In the genomic region with DNA sequence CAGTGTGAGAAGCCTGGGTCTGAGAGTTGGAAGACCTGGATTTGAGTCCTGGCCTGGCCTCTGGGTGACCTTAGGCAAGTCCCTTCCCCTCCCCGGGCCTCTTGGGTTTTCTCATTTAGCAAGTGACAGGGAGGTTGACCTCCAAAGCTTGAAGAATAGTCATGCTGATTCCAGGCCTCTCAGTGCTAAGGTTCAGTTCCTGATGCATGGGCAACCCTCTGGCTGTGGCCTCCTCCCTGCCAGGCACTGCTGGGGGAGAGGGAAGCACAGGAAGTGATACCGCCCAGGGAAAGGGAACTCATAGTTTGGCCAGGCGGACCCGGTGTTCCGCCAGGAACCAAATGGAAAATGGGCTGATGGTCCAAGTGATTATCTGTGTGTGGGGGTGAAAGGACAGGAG, we compare ENCODE assay signal across 2 cellular contexts.
TF ChIP-seq lines count a peak whose summit lies in the region.

No MANE protein-coding gene starts in this region.

TF ChIP-seq in GM23338, 12 proteins besides CTCF, POLR2A, EP300 and RAD21 (continued from another document):
- TF ChIP-seq ZNF114 (CRISPR knock-in tag; IDR thresholded peaks at IDR 0.05) (no peak), ZNF331 (CRISPR knock-in tag; IDR thresholded peaks at IDR 0.05; ENCODE audit: low read depth) (no peak), NANOG (IDR thresholded peaks at IDR 0.05; ENCODE audit: borderline replicate concordance) (no peak), EZH2 (IDR thresholded peaks at IDR 0.05; ENCODE audit: low read depth, unreplicated experiment) (no peak), EZH2phosphoT487 (IDR thresholded peaks at IDR 0.05; ENCODE audit: unreplicated experiment) (no peak), POLR2AphosphoS5 (IDR thresholded peaks at IDR 0.05; ENCODE audit: low read depth) (no peak), CREB1 (CRISPR knock-in tag; IDR thresholded peaks at IDR 0.05; ENCODE audit: low read depth) (no peak)
- TF ChIP-seq, protein P1, sequence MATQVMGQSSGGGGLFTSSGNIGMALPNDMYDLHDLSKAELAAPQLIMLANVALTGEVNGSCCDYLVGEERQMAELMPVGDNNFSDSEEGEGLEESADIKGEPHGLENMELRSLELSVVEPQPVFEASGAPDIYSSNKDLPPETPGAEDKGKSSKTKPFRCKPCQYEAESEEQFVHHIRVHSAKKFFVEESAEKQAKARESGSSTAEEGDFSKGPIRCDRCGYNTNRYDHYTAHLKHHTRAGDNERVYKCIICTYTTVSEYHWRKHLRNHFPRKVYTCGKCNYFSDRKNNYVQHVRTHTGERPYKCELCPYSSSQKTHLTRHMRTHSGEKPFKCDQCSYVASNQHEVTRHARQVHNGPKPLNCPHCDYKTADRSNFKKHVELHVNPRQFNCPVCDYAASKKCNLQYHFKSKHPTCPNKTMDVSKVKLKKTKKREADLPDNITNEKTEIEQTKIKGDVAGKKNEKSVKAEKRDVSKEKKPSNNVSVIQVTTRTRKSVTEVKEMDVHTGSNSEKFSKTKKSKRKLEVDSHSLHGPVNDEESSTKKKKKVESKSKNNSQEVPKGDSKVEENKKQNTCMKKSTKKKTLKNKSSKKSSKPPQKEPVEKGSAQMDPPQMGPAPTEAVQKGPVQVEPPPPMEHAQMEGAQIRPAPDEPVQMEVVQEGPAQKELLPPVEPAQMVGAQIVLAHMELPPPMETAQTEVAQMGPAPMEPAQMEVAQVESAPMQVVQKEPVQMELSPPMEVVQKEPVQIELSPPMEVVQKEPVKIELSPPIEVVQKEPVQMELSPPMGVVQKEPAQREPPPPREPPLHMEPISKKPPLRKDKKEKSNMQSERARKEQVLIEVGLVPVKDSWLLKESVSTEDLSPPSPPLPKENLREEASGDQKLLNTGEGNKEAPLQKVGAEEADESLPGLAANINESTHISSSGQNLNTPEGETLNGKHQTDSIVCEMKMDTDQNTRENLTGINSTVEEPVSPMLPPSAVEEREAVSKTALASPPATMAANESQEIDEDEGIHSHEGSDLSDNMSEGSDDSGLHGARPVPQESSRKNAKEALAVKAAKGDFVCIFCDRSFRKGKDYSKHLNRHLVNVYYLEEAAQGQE (IDR thresholded peaks at IDR 0.05; ENCODE audit: unreplicated experiment) = no peak
- TF ChIP-seq, protein P2, sequence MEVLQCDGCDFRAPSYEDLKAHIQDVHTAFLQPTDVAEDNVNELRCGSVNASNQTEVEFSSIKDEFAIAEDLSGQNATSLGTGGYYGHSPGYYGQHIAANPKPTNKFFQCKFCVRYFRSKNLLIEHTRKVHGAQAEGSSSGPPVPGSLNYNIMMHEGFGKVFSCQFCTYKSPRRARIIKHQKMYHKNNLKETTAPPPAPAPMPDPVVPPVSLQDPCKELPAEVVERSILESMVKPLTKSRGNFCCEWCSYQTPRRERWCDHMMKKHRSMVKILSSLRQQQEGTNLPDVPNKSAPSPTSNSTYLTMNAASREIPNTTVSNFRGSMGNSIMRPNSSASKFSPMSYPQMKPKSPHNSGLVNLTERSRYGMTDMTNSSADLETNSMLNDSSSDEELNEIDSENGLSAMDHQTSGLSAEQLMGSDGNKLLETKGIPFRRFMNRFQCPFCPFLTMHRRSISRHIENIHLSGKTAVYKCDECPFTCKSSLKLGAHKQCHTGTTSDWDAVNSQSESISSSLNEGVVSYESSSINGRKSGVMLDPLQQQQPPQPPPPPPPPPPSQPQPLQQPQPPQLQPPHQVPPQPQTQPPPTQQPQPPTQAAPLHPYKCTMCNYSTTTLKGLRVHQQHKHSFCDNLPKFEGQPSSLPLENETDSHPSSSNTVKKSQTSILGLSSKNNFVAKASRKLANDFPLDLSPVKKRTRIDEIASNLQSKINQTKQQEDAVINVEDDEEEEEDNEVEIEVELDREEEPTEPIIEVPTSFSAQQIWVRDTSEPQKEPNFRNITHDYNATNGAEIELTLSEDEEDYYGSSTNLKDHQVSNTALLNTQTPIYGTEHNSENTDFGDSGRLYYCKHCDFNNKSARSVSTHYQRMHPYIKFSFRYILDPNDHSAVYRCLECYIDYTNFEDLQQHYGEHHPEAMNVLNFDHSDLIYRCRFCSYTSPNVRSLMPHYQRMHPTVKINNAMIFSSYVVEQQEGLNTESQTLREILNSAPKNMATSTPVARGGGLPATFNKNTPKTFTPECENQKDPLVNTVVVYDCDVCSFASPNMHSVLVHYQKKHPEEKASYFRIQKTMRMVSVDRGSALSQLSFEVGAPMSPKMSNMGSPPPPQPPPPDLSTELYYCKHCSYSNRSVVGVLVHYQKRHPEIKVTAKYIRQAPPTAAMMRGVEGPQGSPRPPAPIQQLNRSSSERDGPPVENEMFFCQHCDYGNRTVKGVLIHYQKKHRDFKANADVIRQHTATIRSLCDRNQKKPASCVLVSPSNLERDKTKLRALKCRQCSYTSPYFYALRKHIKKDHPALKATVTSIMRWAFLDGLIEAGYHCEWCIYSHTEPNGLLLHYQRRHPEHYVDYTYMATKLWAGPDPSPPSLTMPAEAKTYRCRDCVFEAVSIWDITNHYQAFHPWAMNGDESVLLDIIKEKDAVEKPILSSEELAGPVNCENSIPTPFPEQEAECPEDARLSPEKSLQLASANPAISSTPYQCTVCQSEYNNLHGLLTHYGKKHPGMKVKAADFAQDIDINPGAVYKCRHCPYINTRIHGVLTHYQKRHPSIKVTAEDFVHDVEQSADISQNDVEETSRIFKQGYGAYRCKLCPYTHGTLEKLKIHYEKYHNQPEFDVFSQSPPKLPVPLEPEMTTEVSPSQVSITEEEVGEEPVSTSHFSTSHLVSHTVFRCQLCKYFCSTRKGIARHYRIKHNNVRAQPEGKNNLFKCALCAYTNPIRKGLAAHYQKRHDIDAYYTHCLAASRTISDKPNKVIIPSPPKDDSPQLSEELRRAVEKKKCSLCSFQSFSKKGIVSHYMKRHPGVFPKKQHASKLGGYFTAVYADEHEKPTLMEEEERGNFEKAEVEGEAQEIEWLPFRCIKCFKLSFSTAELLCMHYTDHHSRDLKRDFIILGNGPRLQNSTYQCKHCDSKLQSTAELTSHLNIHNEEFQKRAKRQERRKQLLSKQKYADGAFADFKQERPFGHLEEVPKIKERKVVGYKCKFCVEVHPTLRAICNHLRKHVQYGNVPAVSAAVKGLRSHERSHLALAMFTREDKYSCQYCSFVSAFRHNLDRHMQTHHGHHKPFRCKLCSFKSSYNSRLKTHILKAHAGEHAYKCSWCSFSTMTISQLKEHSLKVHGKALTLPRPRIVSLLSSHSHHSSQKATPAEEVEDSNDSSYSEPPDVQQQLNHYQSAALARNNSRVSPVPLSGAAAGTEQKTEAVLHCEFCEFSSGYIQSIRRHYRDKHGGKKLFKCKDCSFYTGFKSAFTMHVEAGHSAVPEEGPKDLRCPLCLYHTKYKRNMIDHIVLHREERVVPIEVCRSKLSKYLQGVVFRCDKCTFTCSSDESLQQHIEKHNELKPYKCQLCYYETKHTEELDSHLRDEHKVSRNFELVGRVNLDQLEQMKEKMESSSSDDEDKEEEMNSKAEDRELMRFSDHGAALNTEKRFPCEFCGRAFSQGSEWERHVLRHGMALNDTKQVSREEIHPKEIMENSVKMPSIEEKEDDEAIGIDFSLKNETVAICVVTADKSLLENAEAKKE (CRISPR knock-in tag; IDR thresholded peaks at IDR 0.05) = no peak

TF ChIP-seq in WTC11, 78 proteins besides CTCF, POLR2A, EP300 and RAD21 (continued from another document):
- TF ChIP-seq, protein P3, sequence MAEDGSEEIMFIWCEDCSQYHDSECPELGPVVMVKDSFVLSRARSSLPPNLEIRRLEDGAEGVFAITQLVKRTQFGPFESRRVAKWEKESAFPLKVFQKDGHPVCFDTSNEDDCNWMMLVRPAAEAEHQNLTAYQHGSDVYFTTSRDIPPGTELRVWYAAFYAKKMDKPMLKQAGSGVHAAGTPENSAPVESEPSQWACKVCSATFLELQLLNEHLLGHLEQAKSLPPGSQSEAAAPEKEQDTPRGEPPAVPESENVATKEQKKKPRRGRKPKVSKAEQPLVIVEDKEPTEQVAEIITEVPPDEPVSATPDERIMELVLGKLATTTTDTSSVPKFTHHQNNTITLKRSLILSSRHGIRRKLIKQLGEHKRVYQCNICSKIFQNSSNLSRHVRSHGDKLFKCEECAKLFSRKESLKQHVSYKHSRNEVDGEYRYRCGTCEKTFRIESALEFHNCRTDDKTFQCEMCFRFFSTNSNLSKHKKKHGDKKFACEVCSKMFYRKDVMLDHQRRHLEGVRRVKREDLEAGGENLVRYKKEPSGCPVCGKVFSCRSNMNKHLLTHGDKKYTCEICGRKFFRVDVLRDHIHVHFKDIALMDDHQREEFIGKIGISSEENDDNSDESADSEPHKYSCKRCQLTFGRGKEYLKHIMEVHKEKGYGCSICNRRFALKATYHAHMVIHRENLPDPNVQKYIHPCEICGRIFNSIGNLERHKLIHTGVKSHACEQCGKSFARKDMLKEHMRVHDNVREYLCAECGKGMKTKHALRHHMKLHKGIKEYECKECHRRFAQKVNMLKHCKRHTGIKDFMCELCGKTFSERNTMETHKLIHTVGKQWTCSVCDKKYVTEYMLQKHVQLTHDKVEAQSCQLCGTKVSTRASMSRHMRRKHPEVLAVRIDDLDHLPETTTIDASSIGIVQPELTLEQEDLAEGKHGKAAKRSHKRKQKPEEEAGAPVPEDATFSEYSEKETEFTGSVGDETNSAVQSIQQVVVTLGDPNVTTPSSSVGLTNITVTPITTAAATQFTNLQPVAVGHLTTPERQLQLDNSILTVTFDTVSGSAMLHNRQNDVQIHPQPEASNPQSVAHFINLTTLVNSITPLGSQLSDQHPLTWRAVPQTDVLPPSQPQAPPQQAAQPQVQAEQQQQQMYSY (CRISPR knock-in tag; IDR thresholded peaks at IDR 0.05) = peak; percentile 89
- TF ChIP-seq, protein P4, sequence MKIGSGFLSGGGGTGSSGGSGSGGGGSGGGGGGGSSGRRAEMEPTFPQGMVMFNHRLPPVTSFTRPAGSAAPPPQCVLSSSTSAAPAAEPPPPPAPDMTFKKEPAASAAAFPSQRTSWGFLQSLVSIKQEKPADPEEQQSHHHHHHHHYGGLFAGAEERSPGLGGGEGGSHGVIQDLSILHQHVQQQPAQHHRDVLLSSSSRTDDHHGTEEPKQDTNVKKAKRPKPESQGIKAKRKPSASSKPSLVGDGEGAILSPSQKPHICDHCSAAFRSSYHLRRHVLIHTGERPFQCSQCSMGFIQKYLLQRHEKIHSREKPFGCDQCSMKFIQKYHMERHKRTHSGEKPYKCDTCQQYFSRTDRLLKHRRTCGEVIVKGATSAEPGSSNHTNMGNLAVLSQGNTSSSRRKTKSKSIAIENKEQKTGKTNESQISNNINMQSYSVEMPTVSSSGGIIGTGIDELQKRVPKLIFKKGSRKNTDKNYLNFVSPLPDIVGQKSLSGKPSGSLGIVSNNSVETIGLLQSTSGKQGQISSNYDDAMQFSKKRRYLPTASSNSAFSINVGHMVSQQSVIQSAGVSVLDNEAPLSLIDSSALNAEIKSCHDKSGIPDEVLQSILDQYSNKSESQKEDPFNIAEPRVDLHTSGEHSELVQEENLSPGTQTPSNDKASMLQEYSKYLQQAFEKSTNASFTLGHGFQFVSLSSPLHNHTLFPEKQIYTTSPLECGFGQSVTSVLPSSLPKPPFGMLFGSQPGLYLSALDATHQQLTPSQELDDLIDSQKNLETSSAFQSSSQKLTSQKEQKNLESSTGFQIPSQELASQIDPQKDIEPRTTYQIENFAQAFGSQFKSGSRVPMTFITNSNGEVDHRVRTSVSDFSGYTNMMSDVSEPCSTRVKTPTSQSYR (CRISPR knock-in tag; IDR thresholded peaks at IDR 0.05) = no peak
- TF ChIP-seq, protein P5, sequence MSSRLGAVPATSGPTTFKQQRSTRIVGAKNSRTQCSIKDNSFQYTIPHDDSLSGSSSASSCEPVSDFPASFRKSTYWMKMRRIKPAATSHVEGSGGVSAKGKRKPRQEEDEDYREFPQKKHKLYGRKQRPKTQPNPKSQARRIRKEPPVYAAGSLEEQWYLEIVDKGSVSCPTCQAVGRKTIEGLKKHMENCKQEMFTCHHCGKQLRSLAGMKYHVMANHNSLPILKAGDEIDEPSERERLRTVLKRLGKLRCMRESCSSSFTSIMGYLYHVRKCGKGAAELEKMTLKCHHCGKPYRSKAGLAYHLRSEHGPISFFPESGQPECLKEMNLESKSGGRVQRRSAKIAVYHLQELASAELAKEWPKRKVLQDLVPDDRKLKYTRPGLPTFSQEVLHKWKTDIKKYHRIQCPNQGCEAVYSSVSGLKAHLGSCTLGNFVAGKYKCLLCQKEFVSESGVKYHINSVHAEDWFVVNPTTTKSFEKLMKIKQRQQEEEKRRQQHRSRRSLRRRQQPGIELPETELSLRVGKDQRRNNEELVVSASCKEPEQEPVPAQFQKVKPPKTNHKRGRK (CRISPR knock-in tag; IDR thresholded peaks at IDR 0.05; ENCODE audit: borderline replicate concordance) = no peak
